In the genomic region with DNA sequence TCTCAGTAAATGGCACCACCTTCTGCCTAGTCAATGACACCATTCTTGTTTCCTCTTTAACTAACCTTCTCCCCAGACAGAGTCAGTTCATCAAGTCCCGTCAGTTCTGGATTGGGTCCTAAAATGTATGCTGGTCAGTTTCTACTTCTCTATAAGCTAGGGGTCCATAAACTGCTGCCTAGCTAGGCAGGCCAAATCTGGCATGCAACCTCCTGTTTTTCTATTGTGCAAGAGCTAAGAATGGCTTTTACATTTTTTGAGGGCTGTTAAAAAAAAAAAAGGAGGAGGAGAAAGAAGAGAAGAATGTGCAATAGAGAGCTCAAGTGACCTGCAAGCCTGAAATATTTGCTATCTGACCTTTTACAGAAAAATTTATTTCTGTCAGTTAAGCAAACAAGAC, we compare ENCODE assay signal across 11 cellular contexts.
DNase-seq lines count a peak whose midpoint lies in the region; ATAC-seq and TF ChIP-seq lines count a peak whose summit lies in the region.
"Had no signal": no experiment of that assay in that cellular context is flagged by ENCODE, and none has a peak within 500 bp of the region (broad histone marks: within the 10 kb centered on the region; RNA-seq: fewer than 3 reads in every experiment).

No MANE protein-coding gene starts in this region.

- no peak for TF ChIP-seq CTCF in retinal pigment epithelial cell (conservative IDR thresholded peaks at IDR 0.05; ENCODE audit: low read depth, low read length)

- DNase-seq in EH (ENCODE audit: low read depth) (peak; percentile 92), foreskin melanocyte (peak; percentile 68), retinal pigment epithelial cell (ENCODE audit: low read depth) (peak; percentile 54), posterior cingulate gyrus (no peak), kidney tubule cell (ENCODE audit: low spot score) (no peak)
- DNase-seq: activated CD4-positive, alpha-beta T cell treated with anti-CD3 and anti-CD28 coated beads, Interleukin-2, amount 10 ng/mL, durations not matched to agents 24 days and 14 days; central memory CD4-positive, alpha-beta T cell had no signal

- no peak overlapping the region for H3K4me3 ChIP-seq in retinal pigment epithelial cell (ENCODE audit: low read length)

- ATAC-seq in SK-N-SH treated with all-trans-retinoic acid at 6 μM for 48 hours: peak; percentile 60
- no peak for ATAC-seq in GM21360 (IDR thresholded peaks at IDR 0.05; ENCODE audit: unreplicated experiment)
- no peak for ATAC-seq in HG03045 (IDR thresholded peaks at IDR 0.05; ENCODE audit: unreplicated experiment)
- ATAC-seq: Panc1 had no signal

- intact Hi-C loops in posterior cingulate gyrus (cut with DNase I): no loop called here

TF ChIP-seq in SK-N-SH treated with all-trans-retinoic acid at 6 μM for 48 hours, 23 proteins besides CTCF, POLR2A, EP300 and RAD21:
- TF ChIP-seq ISL1 (CRISPR knock-in tag; IDR thresholded peaks at IDR 0.05) (peak; percentile 26; the same call in 1 of the 2 replicates), TOX (CRISPR knock-in tag; IDR thresholded peaks at IDR 0.05; ENCODE audit: borderline replicate concordance) (no peak)
- TF ChIP-seq, protein P1, sequence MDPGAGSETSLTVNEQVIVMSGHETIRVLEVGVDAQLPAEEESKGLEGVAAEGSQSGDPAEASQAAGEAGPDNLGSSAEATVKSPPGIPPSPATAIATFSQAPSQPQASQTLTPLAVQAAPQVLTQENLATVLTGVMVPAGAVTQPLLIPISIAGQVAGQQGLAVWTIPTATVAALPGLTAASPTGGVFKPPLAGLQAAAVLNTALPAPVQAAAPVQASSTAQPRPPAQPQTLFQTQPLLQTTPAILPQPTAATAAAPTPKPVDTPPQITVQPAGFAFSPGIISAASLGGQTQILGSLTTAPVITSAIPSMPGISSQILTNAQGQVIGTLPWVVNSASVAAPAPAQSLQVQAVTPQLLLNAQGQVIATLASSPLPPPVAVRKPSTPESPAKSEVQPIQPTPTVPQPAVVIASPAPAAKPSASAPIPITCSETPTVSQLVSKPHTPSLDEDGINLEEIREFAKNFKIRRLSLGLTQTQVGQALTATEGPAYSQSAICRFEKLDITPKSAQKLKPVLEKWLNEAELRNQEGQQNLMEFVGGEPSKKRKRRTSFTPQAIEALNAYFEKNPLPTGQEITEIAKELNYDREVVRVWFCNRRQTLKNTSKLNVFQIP (CRISPR knock-in tag; IDR thresholded peaks at IDR 0.05; ENCODE audit: borderline replicate concordance, low read depth): no peak

Comparison
In these comparisons a context has a peak if more than half of its experiments do, and no peak if none do; other contexts are left out.
1. DNase-seq: peak in EH (single experiment), foreskin melanocyte (single experiment) and retinal pigment epithelial cell (single experiment); none in posterior cingulate gyrus (0 of 10) and kidney tubule cell (single experiment).